9 cellular contexts compared by ENCODE assay signal in the genomic region with DNA sequence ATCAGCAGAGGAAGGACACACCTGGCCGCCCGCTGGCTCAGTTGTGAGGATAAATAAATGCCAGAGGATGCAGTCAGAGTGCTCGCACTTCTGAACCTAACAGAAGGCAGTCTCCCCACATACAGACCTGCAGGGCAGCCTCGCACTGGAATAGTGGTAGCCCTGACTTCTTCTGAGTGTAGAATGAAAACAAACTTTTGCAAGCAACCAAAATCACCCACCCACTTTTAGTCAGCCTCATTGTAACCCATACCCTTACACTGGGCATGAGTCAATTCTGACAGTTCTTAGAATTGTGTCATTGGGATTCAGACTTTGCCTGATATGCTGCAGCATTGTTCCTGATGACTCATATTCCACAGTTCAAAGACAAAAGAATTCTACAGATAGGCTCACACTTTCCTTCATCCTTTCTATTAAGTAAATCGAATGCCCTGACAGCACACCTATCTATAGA.
DNase-seq lines count a peak whose midpoint lies in the region; ATAC-seq lines count a peak whose summit lies in the region.
"Had no signal": no experiment of that assay in that cellular context is flagged by ENCODE, and none has a peak within 500 bp of the region (broad histone marks: within the 10 kb centered on the region; RNA-seq: fewer than 3 reads in every experiment).

No MANE protein-coding gene starts in this region.

- H3K9me3 Mint-ChIP-seq in activated naive CD4-positive, alpha-beta T cell treated with anti-CD3 and anti-CD28 coated beads, Interleukin-2, amount 50 U/mL, for 72 hours, result no peaks in the 10 kb centered on the region

- intact Hi-C loops in left ventricle myocardium superior (cut with micrococcal nuclease), result no loop called here

- H3K27ac Mint-ChIP-seq in activated naive CD4-positive, alpha-beta T cell treated with anti-CD3 and anti-CD28 coated beads, Interleukin-2, amount 50 U/mL, for 72 hours, result peak overlapping the region in 1 of 2 donors; percentile 80

- peak; percentile 97 for ATAC-seq in activated naive CD4-positive, alpha-beta T cell treated with anti-CD3 and anti-CD28 coated beads, Interleukin-2, amount 50 U/mL, for 72 hours
- ATAC-seq in GM21360 (IDR thresholded peaks at IDR 0.05; ENCODE audit: unreplicated experiment) (no peak), left ventricle myocardium superior (no peak)

- H3K36me3 Mint-ChIP-seq in activated naive CD4-positive, alpha-beta T cell treated with anti-CD3 and anti-CD28 coated beads, Interleukin-2, amount 50 U/mL, for 72 hours, result no peaks in the 10 kb centered on the region

- peak; percentile 1 for DNase-seq in stimulated activated naive CD4-positive, alpha-beta T cell treated with Interleukin-2 at 50 U/mL for 16 hours (lab: John Stamatoyannopoulos, UW)
- no peak for DNase-seq in stimulated activated naive CD4-positive, alpha-beta T cell (lab: John Stamatoyannopoulos, UW)
- DNase-seq in activated naive CD4-positive, alpha-beta T cell treated with anti-CD3 and anti-CD28 coated beads, Interleukin-2, amount 50 U/mL, for 72 hours (ENCODE audit: low spot score in 2 of 2), result peak in 1 of 2 donors; percentile 27
- DNase-seq in kidney tubule cell (ENCODE audit: low spot score) (peak; percentile 90), NCI-H526 treated with DMSO at 0.1 percent for 48 hours (lab: John Stamatoyannopoulos, UW) (no peak), left ventricle myocardium superior (no peak)
- no peak for DNase-seq in activated CD8-positive, alpha-beta memory T cell treated with anti-CD3 and anti-CD28 coated beads, Interleukin-2, amount 50 U/mL, for 4 hours
- DNase-seq: right lobe of liver had no signal

Comparison
In these comparisons a context has a peak if more than half of its experiments do, and no peak if none do; other contexts are left out.
1. DNase-seq: peak in stimulated activated naive CD4-positive, alpha-beta T cell treated with Interleukin-2 at 50 U/mL for 16 hours (single experiment) and kidney tubule cell (single experiment); none in stimulated activated naive CD4-positive, alpha-beta T cell (0 of 6), NCI-H526 treated with DMSO at 0.1 percent for 48 hours (single experiment), left ventricle myocardium superior (single experiment) and activated CD8-positive, alpha-beta memory T cell treated with anti-CD3 and anti-CD28 coated beads, Interleukin-2, amount 50 U/mL, for 4 hours (single experiment).
2. ATAC-seq: peak in activated naive CD4-positive, alpha-beta T cell treated with anti-CD3 and anti-CD28 coated beads, Interleukin-2, amount 50 U/mL, for 72 hours (2 of 2); none in GM21360 (single experiment) and left ventricle myocardium superior (single experiment).